7 cellular contexts compared by ENCODE assay signal in the genomic region with DNA sequence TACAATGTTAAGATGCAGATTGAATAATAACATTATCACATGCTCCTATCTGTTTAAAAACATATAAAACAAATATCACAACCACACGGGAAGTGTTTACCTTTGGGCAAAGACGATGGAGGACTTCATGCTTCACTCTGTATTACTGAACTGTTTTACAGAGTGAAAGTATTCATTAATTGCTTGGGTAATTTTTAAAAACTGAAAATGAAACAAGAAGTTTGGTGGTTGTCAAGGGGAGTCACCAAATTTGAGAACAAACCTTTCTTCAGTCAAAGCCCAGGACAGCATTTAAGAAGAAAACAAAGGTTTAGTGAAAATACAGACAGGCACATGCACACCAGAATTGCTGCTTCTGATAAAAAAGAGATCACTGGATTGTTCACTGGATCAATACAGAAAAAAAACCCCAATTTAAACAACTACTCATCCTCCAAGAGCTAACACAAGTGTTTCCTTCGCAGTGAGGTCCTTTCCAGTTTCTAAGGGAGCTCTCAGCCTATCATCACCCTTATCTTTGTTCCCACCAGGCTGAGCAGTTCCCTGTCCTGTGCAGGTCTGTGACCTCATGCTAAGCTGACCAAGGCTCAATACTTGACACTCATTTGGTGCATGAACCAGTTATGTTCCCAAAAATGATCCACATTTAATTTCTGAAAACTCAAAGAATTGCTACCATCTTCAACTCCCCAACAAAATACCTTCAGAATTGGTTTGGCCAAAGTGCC.
DNase-seq lines count a peak whose midpoint lies in the region; ATAC-seq lines count a peak whose summit lies in the region.

No MANE protein-coding gene starts in this region.

- no peak for DNase-seq in effector memory CD8-positive, alpha-beta T cell
- no peak for DNase-seq in dedifferentiated amniotic fluid mesenchymal stem cell (ENCODE audit: extremely low spot score)
- DNase-seq in stimulated activated CD4-positive, alpha-beta T cell treated with anti-CD3 and anti-CD28 coated beads, Interleukin-4, amount 100 ng/mL, for 4 hours: no peak
- DNase-seq in superior temporal gyrus (ENCODE audit: extremely low spot score): no peak

- H3K4me3 Mint-ChIP-seq in effector memory CD8-positive, alpha-beta T cell: peak overlapping the region; percentile 43 to 49

- peaks cover 45 to 69% of the 10 kb centered on the region in 2 donors for H3K4me1 Mint-ChIP-seq in effector memory CD8-positive, alpha-beta T cell (ENCODE audit: low read depth in 2 of 2)

- peak; percentile 89 for ATAC-seq in GM18868 (IDR thresholded peaks at IDR 0.05; ENCODE audit: unreplicated experiment)
- ATAC-seq in GM21515 (IDR thresholded peaks at IDR 0.05; ENCODE audit: unreplicated experiment): peak; percentile 95
- peak; percentile 94 for ATAC-seq in HG03196 (IDR thresholded peaks at IDR 0.05; ENCODE audit: unreplicated experiment)
- ATAC-seq in effector memory CD8-positive, alpha-beta T cell (replicated peaks): peak; percentile 61

- H3K36me3 Mint-ChIP-seq in effector memory CD8-positive, alpha-beta T cell (ENCODE audit: insufficient read depth): peaks cover 24% of the 10 kb centered on the region

- H3K27me3 Mint-ChIP-seq in effector memory CD8-positive, alpha-beta T cell: no peaks in the 10 kb centered on the region

- H3K9me3 Mint-ChIP-seq in effector memory CD8-positive, alpha-beta T cell: no peaks in the 10 kb centered on the region

- peak overlapping the region; percentile 77 to 90 for H3K27ac Mint-ChIP-seq in effector memory CD8-positive, alpha-beta T cell
